8 cellular contexts compared by ENCODE assay signal in genomic region chr5:68288756-68289134, GRCh38.
A peak's percentile ranks its signal among the peaks of the same experiment; 100 is the strongest.
DNase-seq lines count a peak whose midpoint lies in the region; ATAC-seq, FAIRE-seq and TF ChIP-seq lines count a peak whose summit lies in the region.

No MANE protein-coding gene starts in this region.

- no peaks in the 10 kb centered on the region; the same call in 1 of the 2 replicates for H3K27me3 Mint-ChIP-seq in HFFc6 (ENCODE audit: insufficient read depth)
- no peaks in the 10 kb centered on the region for H3K27me3 Mint-ChIP-seq in naive thymus-derived CD8-positive, alpha-beta T cell

- peak in 1 of 2 donors; percentile 23 for ATAC-seq in naive thymus-derived CD8-positive, alpha-beta T cell

- H3K4me3 ChIP-seq in epithelial cell of esophagus (ENCODE audit: low read length): peak overlapping the region; percentile 39

- H3K36me3 Mint-ChIP-seq in HFFc6 (ENCODE audit: low read depth): peaks cover 10% of the 10 kb centered on the region
- peaks cover 5 to 48% (median 11%) of the 10 kb centered on the region in 3 donors for H3K36me3 Mint-ChIP-seq in naive thymus-derived CD8-positive, alpha-beta T cell

- H3K27ac Mint-ChIP-seq in HFFc6: peak overlapping the region; percentile 86
- H3K27ac Mint-ChIP-seq in naive thymus-derived CD8-positive, alpha-beta T cell: peak overlapping the region; percentile 82 to 96 (median 92)

- no peak for TF ChIP-seq POLR2A in GM12892 (IDR thresholded peaks at IDR 0.05; ENCODE audit: low read depth, low read length)

- no peaks in the 10 kb centered on the region for H3K9me3 Mint-ChIP-seq in HFFc6
- H3K9me3 Mint-ChIP-seq in naive thymus-derived CD8-positive, alpha-beta T cell: no peaks in the 10 kb centered on the region

- POLR2A ChIA-PET in naive thymus-derived CD8-positive, alpha-beta T cell (lab: Charles Lee): interaction anchor here (0.6 to 1.6 kb wide), 4 partner anchors 9 to 73 kb away, joined by 3 to 15 read pairs (median 6); partner anchors contain the start of gene PIK3R1

- DNase-seq in GM12892 (ENCODE audit: insufficient read length) (no peak), HFFc6 (no peak), RPMI8226 (peak; percentile 24), epithelial cell of esophagus (ENCODE audit: low read depth) (no peak), NCI-H187 treated with DMSO at 0.1 percent for 48 hours (lab: John Stamatoyannopoulos, UW) (no peak), NCI-H146 (lab: John Stamatoyannopoulos, UW) (no peak)
- DNase-seq in naive thymus-derived CD8-positive, alpha-beta T cell: no peak
- no peak for DNase-seq in stimulated activated CD4-positive, alpha-beta T cell treated with anti-CD3 and anti-CD28 coated beads, Interleukin-12 subunit alpha, Interleukin-12 subunit beta, amount 100 ng/mL, for 4 hours

- peak overlapping the region; percentile 91 for H3K4me3 Mint-ChIP-seq in HFFc6
- peak overlapping the region; percentile 78 to 95 (median 92) for H3K4me3 Mint-ChIP-seq in naive thymus-derived CD8-positive, alpha-beta T cell

- peak; percentile 86 for FAIRE-seq in GM12892 (lab: Jason Lieb, UNC)

- TF ChIP-seq CTCF in HFFc6 (IDR thresholded peaks at IDR 0.05) (no peak), epithelial cell of esophagus (IDR thresholded peaks at IDR 0.05; ENCODE audit: insufficient read depth, low read depth, low read length, missing control alignments) (no peak)

- H3K4me1 Mint-ChIP-seq in HFFc6 (ENCODE audit: low read depth): peaks cover 70% of the 10 kb centered on the region
- H3K4me1 Mint-ChIP-seq in naive thymus-derived CD8-positive, alpha-beta T cell: peaks cover 26 to 85% (median 82%) of the 10 kb centered on the region in 4 donors
